Comparison of ENCODE assay signal across 12 cellular contexts in the genomic region with DNA sequence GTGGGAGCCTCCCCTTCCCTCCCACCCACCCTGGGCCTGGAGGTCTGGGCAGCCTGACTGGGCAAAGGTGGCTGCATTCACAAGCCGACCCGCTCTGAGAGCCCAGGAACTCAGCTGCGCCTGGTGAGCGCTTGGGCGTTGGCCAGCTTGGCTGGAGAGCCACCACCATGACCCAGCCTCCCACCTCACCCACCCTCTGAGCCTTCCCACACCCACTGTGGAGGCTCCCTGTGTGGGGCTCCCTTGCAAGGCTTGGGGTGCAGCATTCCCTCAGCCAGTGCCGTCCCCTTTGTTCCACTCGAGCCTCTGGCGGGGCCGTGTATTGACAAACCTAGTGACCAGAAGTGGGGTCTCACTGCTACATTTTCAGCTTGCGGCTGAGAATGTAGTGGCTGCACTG.
"Had no signal": no experiment of that assay in that cellular context is flagged by ENCODE, and none has a peak within 500 bp of the region (broad histone marks: within the 10 kb centered on the region; RNA-seq: fewer than 3 reads in every experiment).

No MANE protein-coding gene starts in this region.

- H3K4me3 ChIP-seq: ascending aorta, gastrocnemius medialis, pancreas, skin epidermis, thyroid gland had no signal

- H3K27me3 ChIP-seq: ascending aorta, gastrocnemius medialis, pancreas, thyroid gland had no signal

- FAIRE-seq: pancreas had no signal

- H3K4me1 ChIP-seq: ascending aorta, gastrocnemius medialis, pancreas, thyroid gland had no signal

- H3K9me3 ChIP-seq: ascending aorta, gastrocnemius medialis, pancreas, thyroid gland had no signal

- DNase-seq: activated CD4-positive, alpha-beta T cell treated with anti-CD3 and anti-CD28 coated beads, Interleukin-2, amount 50 U/mL, for 4 hours; activated CD4-positive, CD25-positive, alpha-beta regulatory T cell treated with anti-CD3 and anti-CD28 coated beads, Interleukin-2, amount 50 U/mL, for 72 hours; activated naive CD8-positive, alpha-beta T cell treated with anti-CD3 and anti-CD28 coated beads, Interleukin-2, amount 10 ng/mL, durations not matched to agents 7 days and 5 days; activated T-cell treated with anti-CD3 and anti-CD28 coated beads, Interleukin-2, amount 50 U/mL, for 72 hours; islet precursor cell; pancreas; stimulated activated CD4-positive, alpha-beta T cell treated with anti-CD3 and anti-CD28 coated beads, Interleukin-4, amount 100 ng/mL, for 4 hours; stimulated activated naive CD8-positive, alpha-beta T cell treated with anti-CD3 and anti-CD28 coated beads, Interleukin-15, amount 100 ng/mL, for 72 hours; thyroid gland had no signal

- H3K27ac ChIP-seq: pancreas, thyroid gland had no signal

- ATAC-seq: activated T-cell treated with anti-CD3 and anti-CD28 coated beads, Interleukin-2, amount 50 U/mL, for 72 hours; gastrocnemius medialis; stimulated activated naive CD8-positive, alpha-beta T cell treated with anti-CD3 and anti-CD28 coated beads, Interleukin-15, amount 100 ng/mL, for 72 hours had no signal
